Comparison of ENCODE assay signal across 26 cellular contexts in the genomic region with DNA sequence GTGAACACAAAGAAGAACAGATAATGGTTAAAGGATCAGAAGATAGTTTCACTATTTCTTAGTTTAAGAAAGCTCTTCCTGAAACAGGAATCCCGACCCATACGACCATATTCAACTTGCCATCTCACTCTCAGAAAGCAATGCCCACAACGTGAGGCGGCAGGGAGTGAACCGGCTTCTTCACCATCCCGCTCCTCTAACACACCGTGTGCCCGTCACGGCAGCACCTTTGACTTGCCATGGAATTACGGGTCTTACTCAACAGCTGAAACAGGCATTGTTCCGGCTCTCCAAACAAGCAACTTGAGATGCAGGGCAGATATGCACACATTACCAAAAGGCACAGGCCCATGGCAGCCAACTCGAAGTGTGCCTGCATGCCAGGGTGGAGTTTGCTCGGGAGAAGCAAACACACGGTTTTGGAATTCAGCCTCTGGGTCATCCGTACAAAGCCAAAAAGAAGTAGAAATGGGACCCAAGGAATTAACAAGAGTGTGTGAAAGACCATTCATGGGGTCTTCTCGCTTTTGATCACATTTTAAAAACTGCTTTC.
"Had no signal": no experiment of that assay in that cellular context is flagged by ENCODE, and none has a peak within 500 bp of the region (broad histone marks: within the 10 kb centered on the region; RNA-seq: fewer than 3 reads in every experiment).

No MANE protein-coding gene starts in this region.

- H3K36me3 ChIP-seq: esophagus muscularis mucosa, heart right ventricle, left lung, ovary, right lobe of liver, thyroid gland had no signal

- H3K4me3 Mint-ChIP-seq: nephron had no signal

- H3K9me3 ChIP-seq: esophagus muscularis mucosa, heart right ventricle, left lung, ovary, right lobe of liver, stomach, thyroid gland had no signal

- H3K36me3 Mint-ChIP-seq: naive thymus-derived CD4-positive, alpha-beta T cell had no signal

- ATAC-seq: foreskin keratinocyte; heart right ventricle; left cardiac atrium; left lung; naive thymus-derived CD4-positive, alpha-beta T cell; right lobe of liver had no signal

- H3K27ac ChIP-seq: dorsolateral prefrontal cortex, esophagus muscularis mucosa, foreskin keratinocyte, heart right ventricle, left lung, ovary, right lobe of liver, stomach, thyroid gland had no signal

- H3K27ac Mint-ChIP-seq: nephron had no signal

- H3K4me1 ChIP-seq: esophagus muscularis mucosa, foreskin keratinocyte, heart right ventricle, left lung, right lobe of liver, stomach, thyroid gland had no signal

- H3K27me3 ChIP-seq: foreskin keratinocyte, ovary, right lobe of liver, thyroid gland had no signal

- DNase-seq: cerebellar nuclear complex; effector CD8-positive, alpha-beta T cell; foreskin keratinocyte; glutamatergic neuron; heart right ventricle; hippocampal formation; left cardiac atrium; left lung; mesenchymal stem cell; midbrain; naive thymus-derived CD4-positive, alpha-beta T cell; nucleus accumbens; ovary; right lobe of liver; stimulated activated CD4-positive, alpha-beta T cell treated with anti-CD3 and anti-CD28 coated beads, Interleukin-12 subunit alpha, Interleukin-12 subunit beta, amount 100 ng/mL, for 4 hours; stimulated activated CD4-positive, alpha-beta T cell treated with anti-CD3 and anti-CD28 coated beads, Interleukin-1b, Interleukin-23, amount 100 ng/mL, for 48 hours; stimulated activated CD4-positive, alpha-beta T cell treated with anti-CD3 and anti-CD28 coated beads, Interleukin-4, amount 100 ng/mL, for 1 hour; stimulated activated CD8-positive, alpha-beta memory T cell treated with anti-CD3 and anti-CD28 coated beads, Interleukin-4, amount 100 ng/mL, for 48 hours; stimulated activated naive CD4-positive, alpha-beta T cell; stomach; thyroid gland; trophoblast cell had no signal

- H3K4me3 ChIP-seq: esophagus muscularis mucosa, heart right ventricle, left lung, ovary, right lobe of liver, smooth muscle cell, stomach, thyroid gland had no signal

- H3K4me1 Mint-ChIP-seq: nephron had no signal
